ENCODE assay signal across 19 cellular contexts in the genomic region with DNA sequence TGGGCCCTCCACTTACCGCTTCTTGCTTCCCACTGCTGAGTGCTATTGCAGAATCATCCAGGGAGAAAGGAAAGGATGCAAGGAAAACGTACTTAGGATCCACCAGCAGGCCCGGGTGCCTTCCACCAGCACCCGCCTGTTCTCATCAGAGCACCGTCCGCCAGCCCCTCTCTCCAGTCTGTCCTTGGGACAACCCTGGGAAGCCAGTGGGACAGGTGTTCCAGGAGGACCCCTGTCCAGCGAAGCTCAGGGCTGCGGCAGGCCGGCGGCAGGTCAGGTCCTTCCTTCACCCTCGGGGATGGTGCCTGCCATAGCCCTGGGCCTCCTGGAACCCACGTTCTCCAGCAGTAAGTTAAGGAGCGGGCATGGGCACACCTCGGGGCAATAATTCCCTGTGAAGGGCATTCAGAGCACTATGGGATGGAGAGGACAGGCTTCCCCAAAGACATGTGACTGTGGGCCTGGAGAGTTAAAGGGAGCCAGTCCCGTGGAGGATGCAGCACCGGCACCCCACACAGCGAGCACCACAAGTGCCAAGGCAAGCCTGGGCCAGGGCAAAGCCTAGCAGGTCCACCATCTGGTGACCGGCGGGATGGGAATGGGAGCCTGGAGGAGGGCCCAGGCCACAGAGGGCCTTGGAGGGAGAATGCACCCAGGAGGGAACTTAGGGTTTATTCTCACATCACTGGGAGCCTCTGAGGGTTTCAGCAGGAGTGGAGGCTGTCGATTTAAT.
DNase-seq lines count a peak whose midpoint lies in the region; ATAC-seq and TF ChIP-seq lines count a peak whose summit lies in the region.
"Had no signal": no experiment of that assay in that cellular context is flagged by ENCODE, and none has a peak within 500 bp of the region (broad histone marks: within the 10 kb centered on the region; RNA-seq: fewer than 3 reads in every experiment).

No MANE protein-coding gene starts in this region.

- H3K4me1 Mint-ChIP-seq in chondrocyte (ENCODE audit: low read depth) = peaks cover 5% of the 10 kb centered on the region
- H3K4me1 Mint-ChIP-seq: IgD-negative memory B cell had no signal

- H3K9me3 Mint-ChIP-seq in chondrocyte (ENCODE audit: low read depth) = no peaks in the 10 kb centered on the region
- H3K9me3 Mint-ChIP-seq: CD8-positive, alpha-beta T cell had no signal

- H3K4me3 Mint-ChIP-seq in chondrocyte (ENCODE audit: unreplicated experiment) = no peak overlapping the region
- H3K4me3 Mint-ChIP-seq: CD8-positive, alpha-beta T cell; HFFc6; IgD-negative memory B cell had no signal

- no peaks in the 10 kb centered on the region for H3K36me3 ChIP-seq in left ventricle myocardium inferior

- no peaks in the 10 kb centered on the region for H3K4me1 ChIP-seq in right cardiac atrium (ENCODE audit: control insufficient read depth, insufficient read depth, low read length)
- no peaks in the 10 kb centered on the region for H3K4me1 ChIP-seq in left ventricle myocardium inferior
- H3K4me1 ChIP-seq: A549 had no signal

- intact Hi-C loops in right cardiac atrium (cut with DNase I) (no loop called here), left ventricle myocardium inferior (cut with micrococcal nuclease) (no loop called here), posterior vena cava (cut with DNase I) (no loop called here)

- POLR2A ChIA-PET in RWPE1 (lab: Yijun Ruan, JAX; ENCODE audit: low non-redundant PET) = no interaction called here

- H3K27ac Mint-ChIP-seq in chondrocyte (ENCODE audit: unreplicated experiment) = no peak overlapping the region
- H3K27ac Mint-ChIP-seq: CD8-positive, alpha-beta T cell; HFFc6; IgD-negative memory B cell had no signal

- H3K4me3 ChIP-seq in right cardiac atrium (ENCODE audit: low read length) (no peak overlapping the region), left ventricle myocardium inferior (no peak overlapping the region)
- H3K4me3 ChIP-seq: A549, GM12878 had no signal

- H3K27me3 ChIP-seq in right cardiac atrium (ENCODE audit: control insufficient read depth, insufficient read depth) (no peaks in the 10 kb centered on the region), left ventricle myocardium inferior (ENCODE audit: low read depth) (peaks cover 80% of the 10 kb centered on the region)

- peak in 2 of 3 donors; percentile 28 to 31 for DNase-seq in right cardiac atrium
- DNase-seq in left ventricle myocardium inferior = no peak
- peak; percentile 90 for DNase-seq in chondrocyte (ENCODE audit: low spot score)
- peak; percentile 70 for DNase-seq in posterior vena cava (ENCODE audit: low spot score)
- no peak for DNase-seq in RWPE1 (ENCODE audit: low spot score)
- DNase-seq: AML-193; CD8-positive, alpha-beta T cell; DMS 273 treated with DMSO at 0.1 percent for 48 hours; DMS53; DND-41; EL; GOT3; H7; HFFc6 had no signal

- 91% methylated on average over 20 of the region's 20 CpGs for WGBS in right cardiac atrium

- H3K36me3 Mint-ChIP-seq in chondrocyte (ENCODE audit: low read depth) = no peaks in the 10 kb centered on the region
- H3K36me3 Mint-ChIP-seq: CD8-positive, alpha-beta T cell; IgD-negative memory B cell had no signal

- H3K9me3 ChIP-seq in right cardiac atrium (ENCODE audit: control insufficient read depth, low read length) (no peaks in the 10 kb centered on the region), left ventricle myocardium inferior (replicated peaks) (no peaks in the 10 kb centered on the region)
- H3K9me3 ChIP-seq: A549 had no signal

- no peak for TF ChIP-seq CTCF in left ventricle myocardium inferior (IDR thresholded peaks at IDR 0.05; ENCODE audit: borderline replicate concordance)
- TF ChIP-seq CTCF in chondrocyte (IDR thresholded peaks at IDR 0.05) = no peak
- no peak for TF ChIP-seq CTCF in RWPE1 (conservative IDR thresholded peaks at IDR 0.05; ENCODE audit: low read depth)

- no peak for ATAC-seq in right cardiac atrium
- no peak for ATAC-seq in HG02763 (IDR thresholded peaks at IDR 0.05; ENCODE audit: unreplicated experiment)
- ATAC-seq: CD8-positive, alpha-beta T cell; GM12878; HCT116 had no signal

- CTCF ChIA-PET in RWPE1 (lab: Yijun Ruan, JAX) = interaction anchor here (0.6 kb wide), 1 partner anchor 511 kb away, joined by 3 read pairs; no protein-coding TSS in a partner anchor

- peaks cover 9% of the 10 kb centered on the region for H3K27me3 Mint-ChIP-seq in chondrocyte (ENCODE audit: low read depth)

- H3K27ac ChIP-seq in right cardiac atrium (ENCODE audit: low read length) = no peak overlapping the region
- no peak overlapping the region for H3K27ac ChIP-seq in left ventricle myocardium inferior (replicated peaks)
- H3K27ac ChIP-seq in RWPE1 = no peak overlapping the region
- H3K27ac ChIP-seq: A549 had no signal

Comparison
In these comparisons a context has a peak if more than half of its experiments do, and no peak if none do; other contexts are left out.
1. DNase-seq: peak in right cardiac atrium (2 of 3), chondrocyte (single experiment) and posterior vena cava (single experiment); none in left ventricle myocardium inferior (single experiment) and RWPE1 (single experiment).